1 cellular context compared by ENCODE assay signal in genomic region chr3:183159319-183159718, GRCh38.
TF ChIP-seq lines count a peak whose summit lies in the region.

No MANE protein-coding gene starts in this region.

TF ChIP-seq in HepG2, 621 proteins besides CTCF, POLR2A, EP300 and RAD21:
- TF ChIP-seq STAG1 (CRISPR knock-in tag; IDR thresholded peaks at IDR 0.05) (peak; percentile 13; the same call in 1 of the 2 replicates), ZBTB39 (CRISPR knock-in tag; IDR thresholded peaks at IDR 0.05) (no peak), MYPOP (CRISPR knock-in tag; IDR thresholded peaks at IDR 0.05) (no peak), NFAT5 (CRISPR knock-in tag; IDR thresholded peaks at IDR 0.05) (no peak), HMGXB3 (CRISPR knock-in tag; IDR thresholded peaks at IDR 0.05; ENCODE audit: borderline replicate concordance) (no peak), SCMH1 (CRISPR knock-in tag; IDR thresholded peaks at IDR 0.05; ENCODE audit: borderline replicate concordance) (no peak)
